ENCODE assay signal across 2 cellular contexts in genomic region chr1:94550800-94551241, GRCh38.
TF ChIP-seq lines count a peak whose summit lies in the region.

No MANE protein-coding gene starts in this region.

TF ChIP-seq in IMR-90, 13 proteins besides CTCF, POLR2A, EP300 and RAD21:
- TF ChIP-seq MAFK (IDR thresholded peaks at IDR 0.05; ENCODE audit: low read depth, low read length) (no peak), MXI1 (IDR thresholded peaks at IDR 0.05; ENCODE audit: borderline replicate concordance, low read depth, low read length) (no peak), RFX5 (IDR thresholded peaks at IDR 0.05; ENCODE audit: low read depth, low read length) (no peak), MAZ (IDR thresholded peaks at IDR 0.05; ENCODE audit: borderline replicate concordance, low read depth, low read length) (no peak), NFE2L2 (IDR thresholded peaks at IDR 0.05; ENCODE audit: low read depth, low read length) (no peak), CHD1 (IDR thresholded peaks at IDR 0.05; ENCODE audit: low read depth, low read length) (no peak), RCOR1 (IDR thresholded peaks at IDR 0.05; ENCODE audit: insufficient replicate concordance, low read length) (no peak), FOS (IDR thresholded peaks at IDR 0.05; ENCODE audit: low read depth, low read length) (no peak), CEBPB (IDR thresholded peaks at IDR 0.05; ENCODE audit: low read depth, low read length) (no peak), SMC3 (IDR thresholded peaks at IDR 0.05; ENCODE audit: low read depth, low read length) (no peak), BHLHE40 (IDR thresholded peaks at IDR 0.05; ENCODE audit: low read depth, low read length) (no peak)
- TF ChIP-seq, protein P1, sequence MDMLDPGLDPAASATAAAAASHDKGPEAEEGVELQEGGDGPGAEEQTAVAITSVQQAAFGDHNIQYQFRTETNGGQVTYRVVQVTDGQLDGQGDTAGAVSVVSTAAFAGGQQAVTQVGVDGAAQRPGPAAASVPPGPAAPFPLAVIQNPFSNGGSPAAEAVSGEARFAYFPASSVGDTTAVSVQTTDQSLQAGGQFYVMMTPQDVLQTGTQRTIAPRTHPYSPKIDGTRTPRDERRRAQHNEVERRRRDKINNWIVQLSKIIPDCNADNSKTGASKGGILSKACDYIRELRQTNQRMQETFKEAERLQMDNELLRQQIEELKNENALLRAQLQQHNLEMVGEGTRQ (IDR thresholded peaks at IDR 0.05; ENCODE audit: low read depth, low read length) = no peak
- TF ChIP-seq, protein P2, sequence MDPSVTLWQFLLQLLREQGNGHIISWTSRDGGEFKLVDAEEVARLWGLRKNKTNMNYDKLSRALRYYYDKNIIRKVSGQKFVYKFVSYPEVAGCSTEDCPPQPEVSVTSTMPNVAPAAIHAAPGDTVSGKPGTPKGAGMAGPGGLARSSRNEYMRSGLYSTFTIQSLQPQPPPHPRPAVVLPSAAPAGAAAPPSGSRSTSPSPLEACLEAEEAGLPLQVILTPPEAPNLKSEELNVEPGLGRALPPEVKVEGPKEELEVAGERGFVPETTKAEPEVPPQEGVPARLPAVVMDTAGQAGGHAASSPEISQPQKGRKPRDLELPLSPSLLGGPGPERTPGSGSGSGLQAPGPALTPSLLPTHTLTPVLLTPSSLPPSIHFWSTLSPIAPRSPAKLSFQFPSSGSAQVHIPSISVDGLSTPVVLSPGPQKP (IDR thresholded peaks at IDR 0.05; ENCODE audit: borderline replicate concordance, low read depth, low read length) = no peak

TF ChIP-seq in H1, 55 proteins besides CTCF, POLR2A, EP300 and RAD21:
- TF ChIP-seq ATF2 (IDR thresholded peaks at IDR 0.05; ENCODE audit: low read length) (no peak), GTF2F1 (IDR thresholded peaks at IDR 0.05; ENCODE audit: borderline replicate concordance, low read depth, low read length) (no peak), TAF7 (optimal IDR thresholded peaks at IDR 0.05; ENCODE audit: borderline replicate concordance, low read depth, low read length) (no peak), FOSL1 (IDR thresholded peaks at IDR 0.05; ENCODE audit: insufficient read depth, low read depth, low read length) (no peak), ASH2L (IDR thresholded peaks at IDR 0.05; ENCODE audit: low read length) (no peak), TCF12 (IDR thresholded peaks at IDR 0.05; ENCODE audit: low read depth, low read length) (no peak), NANOG (IDR thresholded peaks at IDR 0.05; ENCODE audit: insufficient read depth, low read depth, low read length, poor library complexity, severe bottlenecking) (no peak), CBX8 (IDR thresholded peaks at IDR 0.05; ENCODE audit: borderline replicate concordance, low read depth, low read length) (no peak), CHD2 (IDR thresholded peaks at IDR 0.05; ENCODE audit: low read length) (no peak)
